In the genomic region with DNA sequence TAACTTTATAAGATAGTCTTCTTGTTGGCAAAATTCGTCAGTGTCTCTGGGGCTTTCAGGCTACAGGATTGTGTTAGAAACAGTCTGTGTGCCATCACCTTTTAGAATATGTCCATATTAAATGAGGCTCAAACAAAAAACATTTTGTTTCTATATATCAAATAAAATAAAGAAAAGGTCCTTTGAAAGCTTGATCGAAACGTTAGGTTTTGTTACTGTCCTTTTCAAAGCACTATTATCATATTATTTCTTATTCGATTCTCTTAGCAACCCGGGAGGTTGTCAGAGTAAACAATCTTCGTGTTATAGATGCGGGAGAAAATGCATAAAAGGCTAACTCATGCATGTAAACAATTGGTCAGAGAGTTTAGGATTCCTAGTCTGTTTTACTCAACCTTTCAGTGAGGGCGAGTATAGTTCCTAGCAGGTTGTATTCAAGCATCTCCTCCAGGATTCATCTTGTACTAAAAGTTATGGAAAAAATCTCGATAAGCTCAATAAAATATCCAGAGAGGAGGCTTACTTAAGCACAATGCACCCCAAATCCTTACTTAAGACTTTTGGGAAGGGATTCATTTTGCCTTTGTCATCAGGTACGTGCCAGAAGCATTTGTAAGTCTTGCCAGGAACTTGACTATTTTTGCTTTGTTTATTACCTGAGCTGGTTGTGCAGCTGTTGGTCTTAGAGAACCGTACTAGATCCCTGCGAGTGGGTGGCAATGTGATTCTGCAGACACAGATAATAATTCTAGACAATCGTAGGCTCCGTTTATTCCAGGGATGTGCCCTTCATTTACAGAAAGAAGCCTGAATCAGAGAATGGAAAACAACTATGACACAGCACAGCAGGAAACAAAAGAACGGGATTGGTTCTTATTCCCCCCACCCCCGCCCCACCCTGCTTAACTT, we compare ENCODE assay signal across 10 cellular contexts.
DNase-seq lines count a peak whose midpoint lies in the region; ATAC-seq and TF ChIP-seq lines count a peak whose summit lies in the region.
"Had no signal": no experiment of that assay in that cellular context is flagged by ENCODE, and none has a peak within 500 bp of the region (broad histone marks: within the 10 kb centered on the region; RNA-seq: fewer than 3 reads in every experiment).

No MANE protein-coding gene starts in this region.

- H3K4me3 ChIP-seq in SK-N-SH (ENCODE audit: low read depth in 2 of 2, low read length in 1 of 2) (no peak overlapping the region), SU-DHL-6 (ENCODE audit: insufficient read depth, low read length, poor library complexity, severe bottlenecking) (no peak overlapping the region), fibroblast of mammary gland (ENCODE audit: control insufficient read depth, low read depth, low read length) (no peak overlapping the region), spleen (no peak overlapping the region), psoas muscle (no peak overlapping the region)

- no peaks in the 10 kb centered on the region for H3K79me2 ChIP-seq in SK-N-SH (ENCODE audit: insufficient read depth)
- H3K79me2 ChIP-seq in SU-DHL-6 (ENCODE audit: insufficient read depth, low read length) = no peaks in the 10 kb centered on the region

- H2AFZ ChIP-seq in SK-N-SH (ENCODE audit: low read depth) (0 out of 2 replicates have a peak overlapping the region, but pooled peaks have one; percentile 88), SU-DHL-6 (ENCODE audit: low read depth, low read length, severe bottlenecking) (peak overlapping the region; percentile 17)

- CTCF ChIA-PET in SK-N-SH (lab: Yijun Ruan, JAX) = interaction anchor here (0.8 kb wide), 1 partner anchor 310 kb away, joined by 3 read pairs; no protein-coding TSS in a partner anchor

- H3K27ac ChIP-seq in SK-N-SH (ENCODE audit: low read depth in 2 of 2, low read length in 1 of 2) (no peak overlapping the region), SU-DHL-6 (ENCODE audit: low read depth, low read length) (peak overlapping the region; percentile 78), spleen (peak overlapping the region in 7 of 8 donors; percentile 25 to 89 (median 81)), psoas muscle (no peak overlapping the region)

- 77% methylated on average over 16 of the region's 16 CpGs for WGBS in SK-N-SH (ENCODE audit: low lambda C conversion rate)
- 82 to 90% (median 88%) methylated on average over 16 of the region's 16 CpGs for WGBS in spleen, 5 donors
- WGBS in psoas muscle, 3 donors = 64 to 69% (median 68%) methylated on average over 16 of the region's 16 CpGs

- no peak for DNase-seq in SK-N-SH
- peak; percentile 63 for DNase-seq in fibroblast of mammary gland (ENCODE audit: low read depth)
- DNase-seq in spleen = no peak
- no peak for DNase-seq in NCI-H345 (lab: John Stamatoyannopoulos, UW)
- no peak for DNase-seq in psoas muscle
- no peak for DNase-seq in NCI-H524 treated with DMSO at 0.1 percent for 48 hours (lab: John Stamatoyannopoulos, UW)
- DNase-seq: KBM-7, right cardiac atrium had no signal

- H3K9me2 ChIP-seq in SK-N-SH (no peaks in the 10 kb centered on the region), SU-DHL-6 (replicated peaks; ENCODE audit: insufficient read depth, low read length) (no peaks in the 10 kb centered on the region)

- ATAC-seq in SK-N-SH treated with all-trans-retinoic acid at 6 μM for 48 hours (no peak), psoas muscle (no peak)
- ATAC-seq: right cardiac atrium had no signal

- intact Hi-C loops in spleen (cut with DNase I; ENCODE audit: low total_unique reads) = no loop called here
- intact Hi-C loops in psoas muscle (cut with DNase I) = no loop called here

- TF ChIP-seq EP300 in SK-N-SH (IDR thresholded peaks at IDR 0.05; ENCODE audit: borderline replicate concordance in 1 of 2, low read depth in 1 of 2, low read length in 1 of 2) = no peak

- peaks cover 19% of the 10 kb centered on the region for H3F3A ChIP-seq in SK-N-SH (replicated peaks; ENCODE audit: insufficient read depth)
- peaks cover 28% of the 10 kb centered on the region for H3F3A ChIP-seq in SU-DHL-6 (ENCODE audit: insufficient read depth)

- H4K20me1 ChIP-seq in SK-N-SH (ENCODE audit: insufficient read depth) (no peaks in the 10 kb centered on the region), SU-DHL-6 (ENCODE audit: low read depth, low read length) (no peaks in the 10 kb centered on the region)

- H3K9me3 ChIP-seq in SK-N-SH (no peaks in the 10 kb centered on the region), SU-DHL-6 (ENCODE audit: insufficient read depth, low read length) (no peaks in the 10 kb centered on the region), spleen (no peaks in the 10 kb centered on the region), psoas muscle (no peaks in the 10 kb centered on the region)

- H3K36me3 ChIP-seq in SK-N-SH (replicated peaks in 1 of 2; ENCODE audit: control insufficient read depth in 1 of 2, insufficient read depth in 2 of 2, low read length in 1 of 2) (no peaks in the 10 kb centered on the region), SU-DHL-6 (ENCODE audit: low read length) (no peaks in the 10 kb centered on the region), spleen (no peaks in the 10 kb centered on the region), psoas muscle (ENCODE audit: insufficient read depth in 1 of 2, low read depth in 1 of 2) (no peaks in the 10 kb centered on the region)

- no peak overlapping the region for H3K4me2 ChIP-seq in SK-N-SH
- peak overlapping the region; percentile 61 for H3K4me2 ChIP-seq in SU-DHL-6 (ENCODE audit: low read depth, low read length, poor library complexity, severe bottlenecking)

- H3K4me1 ChIP-seq in SK-N-SH (ENCODE audit: control insufficient read depth in 1 of 2, insufficient read depth in 2 of 2, low read depth in 1 of 2, low read length in 1 of 2) (peaks cover 12 to 23% of the 10 kb centered on the region in 2 experiments; a peak in 3 of 4 replicates), spleen (peaks cover 28 to 79% (median 48%) of the 10 kb centered on the region in 6 donors), psoas muscle (no peaks in the 10 kb centered on the region)

- TF ChIP-seq POLR2A in spleen (IDR thresholded peaks at IDR 0.05) = no peak

- no peak for TF ChIP-seq CTCF in SK-N-SH (IDR thresholded peaks at IDR 0.05)
- no peak for TF ChIP-seq CTCF in SU-DHL-6 (IDR thresholded peaks at IDR 0.05; ENCODE audit: insufficient read depth, low read length, poor library complexity, severe bottlenecking)
- TF ChIP-seq CTCF in fibroblast of mammary gland (conservative IDR thresholded peaks at IDR 0.05; ENCODE audit: control insufficient read depth, insufficient read depth, low read depth, low read length) = no peak
- no peak for TF ChIP-seq CTCF in spleen (IDR thresholded peaks at IDR 0.05 in 8 of 11, conservative IDR thresholded peaks at IDR 0.05 in 3 of 11)
- TF ChIP-seq CTCF in psoas muscle (IDR thresholded peaks at IDR 0.05) = no peak

- no peaks in the 10 kb centered on the region for H3K27me3 ChIP-seq in SK-N-SH (ENCODE audit: insufficient read depth)
- no peaks in the 10 kb centered on the region for H3K27me3 ChIP-seq in SU-DHL-6 (ENCODE audit: low read length)
- H3K27me3 ChIP-seq in spleen (replicated peaks in 1 of 7) = no peaks in the 10 kb centered on the region
- H3K27me3 ChIP-seq in psoas muscle (ENCODE audit: insufficient read depth in 3 of 3, low read length in 2 of 3) = no peaks in the 10 kb centered on the region

- no peak for TF ChIP-seq RAD21 in SK-N-SH (IDR thresholded peaks at IDR 0.05; ENCODE audit: low read length)

- POLR2A ChIA-PET in SK-N-SH (lab: Yijun Ruan, JAX) = no interaction called here

- H3K9ac ChIP-seq in SK-N-SH (no peak overlapping the region), SU-DHL-6 (ENCODE audit: low read length) (0 out of 2 replicates have a peak overlapping the region, but pooled peaks have one; percentile 4)

TF ChIP-seq in SK-N-SH, 30 proteins besides CTCF, POLR2A, EP300 and RAD21:
- TF ChIP-seq NFIC (IDR thresholded peaks at IDR 0.05; ENCODE audit: borderline replicate concordance) (no peak), RCOR1 (IDR thresholded peaks at IDR 0.05; ENCODE audit: low read length) (no peak), FOXJ3 (CRISPR knock-in tag; IDR thresholded peaks at IDR 0.05) (no peak)

TF ChIP-seq in SK-N-SH treated with all-trans-retinoic acid at 6 μM for 48 hours, 23 proteins besides CTCF, POLR2A, EP300 and RAD21 (continues in another document):
- TF ChIP-seq TSHZ2 (CRISPR knock-in tag; IDR thresholded peaks at IDR 0.05) (no peak), ISL1 (CRISPR knock-in tag; IDR thresholded peaks at IDR 0.05) (no peak), ZNF8 (CRISPR knock-in tag; IDR thresholded peaks at IDR 0.05) (no peak), BACH2 (CRISPR knock-in tag; IDR thresholded peaks at IDR 0.05; ENCODE audit: borderline replicate concordance) (no peak), ZNF565 (CRISPR knock-in tag; conservative IDR thresholded peaks at IDR 0.05; ENCODE audit: low read depth) (no peak), RARB (CRISPR knock-in tag; IDR thresholded peaks at IDR 0.05) (no peak)

Comparison
In these comparisons a context has a peak if more than half of its experiments do, and no peak if none do; other contexts are left out.
1. H3K27ac ChIP-seq: peak in SU-DHL-6 (single experiment) and spleen (7 of 8); none in SK-N-SH (0 of 2) and psoas muscle (single experiment).